In the genomic region with DNA sequence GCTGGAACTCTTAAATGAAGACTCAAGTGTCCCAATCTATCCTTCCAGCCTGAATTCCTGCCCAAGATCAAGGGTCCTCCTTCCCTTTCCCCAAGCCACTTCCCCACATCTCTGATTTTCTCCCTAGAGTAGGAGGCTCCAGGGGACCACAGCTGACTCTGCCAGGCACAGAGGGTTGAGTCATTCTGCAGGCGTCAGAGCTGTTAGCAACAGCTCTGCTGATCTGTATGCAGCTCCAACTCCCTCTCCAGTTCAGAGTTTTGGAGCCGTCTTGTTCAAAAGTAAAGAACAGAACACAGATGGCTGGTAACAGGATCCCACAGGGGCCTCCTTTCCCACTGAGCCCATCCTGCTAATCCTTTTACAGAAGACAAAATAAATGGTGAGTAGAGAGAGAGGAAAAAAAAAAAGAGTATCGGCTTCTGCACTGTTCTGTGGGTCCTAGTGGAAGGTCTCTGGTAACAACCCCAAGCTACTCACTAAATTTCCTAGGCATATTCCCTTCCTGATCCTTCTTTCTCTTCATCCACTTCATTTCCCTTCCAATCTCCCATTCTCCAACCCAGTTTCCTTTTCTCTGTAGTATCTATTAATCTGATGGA, we compare ENCODE assay signal across 2 cellular contexts.
TF ChIP-seq lines count a peak whose summit lies in the region.

No MANE protein-coding gene starts in this region.

TF ChIP-seq in HCT116, 20 proteins besides CTCF, POLR2A, EP300 and RAD21 (continued from another document):
- TF ChIP-seq, protein P1, sequence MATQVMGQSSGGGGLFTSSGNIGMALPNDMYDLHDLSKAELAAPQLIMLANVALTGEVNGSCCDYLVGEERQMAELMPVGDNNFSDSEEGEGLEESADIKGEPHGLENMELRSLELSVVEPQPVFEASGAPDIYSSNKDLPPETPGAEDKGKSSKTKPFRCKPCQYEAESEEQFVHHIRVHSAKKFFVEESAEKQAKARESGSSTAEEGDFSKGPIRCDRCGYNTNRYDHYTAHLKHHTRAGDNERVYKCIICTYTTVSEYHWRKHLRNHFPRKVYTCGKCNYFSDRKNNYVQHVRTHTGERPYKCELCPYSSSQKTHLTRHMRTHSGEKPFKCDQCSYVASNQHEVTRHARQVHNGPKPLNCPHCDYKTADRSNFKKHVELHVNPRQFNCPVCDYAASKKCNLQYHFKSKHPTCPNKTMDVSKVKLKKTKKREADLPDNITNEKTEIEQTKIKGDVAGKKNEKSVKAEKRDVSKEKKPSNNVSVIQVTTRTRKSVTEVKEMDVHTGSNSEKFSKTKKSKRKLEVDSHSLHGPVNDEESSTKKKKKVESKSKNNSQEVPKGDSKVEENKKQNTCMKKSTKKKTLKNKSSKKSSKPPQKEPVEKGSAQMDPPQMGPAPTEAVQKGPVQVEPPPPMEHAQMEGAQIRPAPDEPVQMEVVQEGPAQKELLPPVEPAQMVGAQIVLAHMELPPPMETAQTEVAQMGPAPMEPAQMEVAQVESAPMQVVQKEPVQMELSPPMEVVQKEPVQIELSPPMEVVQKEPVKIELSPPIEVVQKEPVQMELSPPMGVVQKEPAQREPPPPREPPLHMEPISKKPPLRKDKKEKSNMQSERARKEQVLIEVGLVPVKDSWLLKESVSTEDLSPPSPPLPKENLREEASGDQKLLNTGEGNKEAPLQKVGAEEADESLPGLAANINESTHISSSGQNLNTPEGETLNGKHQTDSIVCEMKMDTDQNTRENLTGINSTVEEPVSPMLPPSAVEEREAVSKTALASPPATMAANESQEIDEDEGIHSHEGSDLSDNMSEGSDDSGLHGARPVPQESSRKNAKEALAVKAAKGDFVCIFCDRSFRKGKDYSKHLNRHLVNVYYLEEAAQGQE (IDR thresholded peaks at IDR 0.05; ENCODE audit: low read depth): no peak
- TF ChIP-seq CBX3 (IDR thresholded peaks at IDR 0.05; ENCODE audit: low read depth) (no peak), EZH2phosphoT487 (IDR thresholded peaks at IDR 0.05; ENCODE audit: borderline replicate concordance) (no peak)
- TF ChIP-seq, protein P2, sequence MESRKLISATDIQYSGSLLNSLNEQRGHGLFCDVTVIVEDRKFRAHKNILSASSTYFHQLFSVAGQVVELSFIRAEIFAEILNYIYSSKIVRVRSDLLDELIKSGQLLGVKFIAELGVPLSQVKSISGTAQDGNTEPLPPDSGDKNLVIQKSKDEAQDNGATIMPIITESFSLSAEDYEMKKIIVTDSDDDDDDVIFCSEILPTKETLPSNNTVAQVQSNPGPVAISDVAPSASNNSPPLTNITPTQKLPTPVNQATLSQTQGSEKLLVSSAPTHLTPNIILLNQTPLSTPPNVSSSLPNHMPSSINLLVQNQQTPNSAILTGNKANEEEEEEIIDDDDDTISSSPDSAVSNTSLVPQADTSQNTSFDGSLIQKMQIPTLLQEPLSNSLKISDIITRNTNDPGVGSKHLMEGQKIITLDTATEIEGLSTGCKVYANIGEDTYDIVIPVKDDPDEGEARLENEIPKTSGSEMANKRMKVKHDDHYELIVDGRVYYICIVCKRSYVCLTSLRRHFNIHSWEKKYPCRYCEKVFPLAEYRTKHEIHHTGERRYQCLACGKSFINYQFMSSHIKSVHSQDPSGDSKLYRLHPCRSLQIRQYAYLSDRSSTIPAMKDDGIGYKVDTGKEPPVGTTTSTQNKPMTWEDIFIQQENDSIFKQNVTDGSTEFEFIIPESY (IDR thresholded peaks at IDR 0.05; ENCODE audit: extremely low read depth, insufficient replicate concordance, low read length): no peak
- TF ChIP-seq, protein P3, sequence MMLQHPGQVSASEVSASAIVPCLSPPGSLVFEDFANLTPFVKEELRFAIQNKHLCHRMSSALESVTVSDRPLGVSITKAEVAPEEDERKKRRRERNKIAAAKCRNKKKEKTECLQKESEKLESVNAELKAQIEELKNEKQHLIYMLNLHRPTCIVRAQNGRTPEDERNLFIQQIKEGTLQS (IDR thresholded peaks at IDR 0.05): no peak
TF ChIP-seq in HCT116: peak in this region for 0.

TF ChIP-seq in WTC11, 78 proteins besides CTCF, POLR2A, EP300 and RAD21 (continued from another document):
- TF ChIP-seq, protein P4, sequence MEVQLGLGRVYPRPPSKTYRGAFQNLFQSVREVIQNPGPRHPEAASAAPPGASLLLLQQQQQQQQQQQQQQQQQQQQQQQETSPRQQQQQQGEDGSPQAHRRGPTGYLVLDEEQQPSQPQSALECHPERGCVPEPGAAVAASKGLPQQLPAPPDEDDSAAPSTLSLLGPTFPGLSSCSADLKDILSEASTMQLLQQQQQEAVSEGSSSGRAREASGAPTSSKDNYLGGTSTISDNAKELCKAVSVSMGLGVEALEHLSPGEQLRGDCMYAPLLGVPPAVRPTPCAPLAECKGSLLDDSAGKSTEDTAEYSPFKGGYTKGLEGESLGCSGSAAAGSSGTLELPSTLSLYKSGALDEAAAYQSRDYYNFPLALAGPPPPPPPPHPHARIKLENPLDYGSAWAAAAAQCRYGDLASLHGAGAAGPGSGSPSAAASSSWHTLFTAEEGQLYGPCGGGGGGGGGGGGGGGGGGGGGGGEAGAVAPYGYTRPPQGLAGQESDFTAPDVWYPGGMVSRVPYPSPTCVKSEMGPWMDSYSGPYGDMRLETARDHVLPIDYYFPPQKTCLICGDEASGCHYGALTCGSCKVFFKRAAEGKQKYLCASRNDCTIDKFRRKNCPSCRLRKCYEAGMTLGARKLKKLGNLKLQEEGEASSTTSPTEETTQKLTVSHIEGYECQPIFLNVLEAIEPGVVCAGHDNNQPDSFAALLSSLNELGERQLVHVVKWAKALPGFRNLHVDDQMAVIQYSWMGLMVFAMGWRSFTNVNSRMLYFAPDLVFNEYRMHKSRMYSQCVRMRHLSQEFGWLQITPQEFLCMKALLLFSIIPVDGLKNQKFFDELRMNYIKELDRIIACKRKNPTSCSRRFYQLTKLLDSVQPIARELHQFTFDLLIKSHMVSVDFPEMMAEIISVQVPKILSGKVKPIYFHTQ (CRISPR knock-in tag; IDR thresholded peaks at IDR 0.05): no peak
- TF ChIP-seq SOX15 (CRISPR knock-in tag; IDR thresholded peaks at IDR 0.05) (no peak), ZNF219 (CRISPR knock-in tag; IDR thresholded peaks at IDR 0.05; ENCODE audit: borderline replicate concordance) (no peak), SP1 (CRISPR knock-in tag; conservative IDR thresholded peaks at IDR 0.05) (no peak), ZNF138 (CRISPR knock-in tag; conservative IDR thresholded peaks at IDR 0.05) (no peak), JUN (CRISPR knock-in tag; IDR thresholded peaks at IDR 0.05) (no peak), ZNF416 (CRISPR knock-in tag; IDR thresholded peaks at IDR 0.05) (no peak), GTF2I (CRISPR knock-in tag; conservative IDR thresholded peaks at IDR 0.05) (no peak), RELA (CRISPR knock-in tag; IDR thresholded peaks at IDR 0.05; ENCODE audit: borderline replicate concordance) (no peak), SMAD4 (CRISPR knock-in tag; IDR thresholded peaks at IDR 0.05) (no peak), NR2C2 (CRISPR knock-in tag; IDR thresholded peaks at IDR 0.05) (no peak)
- TF ChIP-seq, protein P5, sequence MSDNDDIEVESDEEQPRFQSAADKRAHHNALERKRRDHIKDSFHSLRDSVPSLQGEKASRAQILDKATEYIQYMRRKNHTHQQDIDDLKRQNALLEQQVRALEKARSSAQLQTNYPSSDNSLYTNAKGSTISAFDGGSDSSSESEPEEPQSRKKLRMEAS (CRISPR knock-in tag; IDR thresholded peaks at IDR 0.05): no peak
- TF ChIP-seq, protein P6, sequence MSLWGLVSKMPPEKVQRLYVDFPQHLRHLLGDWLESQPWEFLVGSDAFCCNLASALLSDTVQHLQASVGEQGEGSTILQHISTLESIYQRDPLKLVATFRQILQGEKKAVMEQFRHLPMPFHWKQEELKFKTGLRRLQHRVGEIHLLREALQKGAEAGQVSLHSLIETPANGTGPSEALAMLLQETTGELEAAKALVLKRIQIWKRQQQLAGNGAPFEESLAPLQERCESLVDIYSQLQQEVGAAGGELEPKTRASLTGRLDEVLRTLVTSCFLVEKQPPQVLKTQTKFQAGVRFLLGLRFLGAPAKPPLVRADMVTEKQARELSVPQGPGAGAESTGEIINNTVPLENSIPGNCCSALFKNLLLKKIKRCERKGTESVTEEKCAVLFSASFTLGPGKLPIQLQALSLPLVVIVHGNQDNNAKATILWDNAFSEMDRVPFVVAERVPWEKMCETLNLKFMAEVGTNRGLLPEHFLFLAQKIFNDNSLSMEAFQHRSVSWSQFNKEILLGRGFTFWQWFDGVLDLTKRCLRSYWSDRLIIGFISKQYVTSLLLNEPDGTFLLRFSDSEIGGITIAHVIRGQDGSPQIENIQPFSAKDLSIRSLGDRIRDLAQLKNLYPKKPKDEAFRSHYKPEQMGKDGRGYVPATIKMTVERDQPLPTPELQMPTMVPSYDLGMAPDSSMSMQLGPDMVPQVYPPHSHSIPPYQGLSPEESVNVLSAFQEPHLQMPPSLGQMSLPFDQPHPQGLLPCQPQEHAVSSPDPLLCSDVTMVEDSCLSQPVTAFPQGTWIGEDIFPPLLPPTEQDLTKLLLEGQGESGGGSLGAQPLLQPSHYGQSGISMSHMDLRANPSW (CRISPR knock-in tag; conservative IDR thresholded peaks at IDR 0.05; ENCODE audit: low read depth): no peak
- TF ChIP-seq, protein P7, sequence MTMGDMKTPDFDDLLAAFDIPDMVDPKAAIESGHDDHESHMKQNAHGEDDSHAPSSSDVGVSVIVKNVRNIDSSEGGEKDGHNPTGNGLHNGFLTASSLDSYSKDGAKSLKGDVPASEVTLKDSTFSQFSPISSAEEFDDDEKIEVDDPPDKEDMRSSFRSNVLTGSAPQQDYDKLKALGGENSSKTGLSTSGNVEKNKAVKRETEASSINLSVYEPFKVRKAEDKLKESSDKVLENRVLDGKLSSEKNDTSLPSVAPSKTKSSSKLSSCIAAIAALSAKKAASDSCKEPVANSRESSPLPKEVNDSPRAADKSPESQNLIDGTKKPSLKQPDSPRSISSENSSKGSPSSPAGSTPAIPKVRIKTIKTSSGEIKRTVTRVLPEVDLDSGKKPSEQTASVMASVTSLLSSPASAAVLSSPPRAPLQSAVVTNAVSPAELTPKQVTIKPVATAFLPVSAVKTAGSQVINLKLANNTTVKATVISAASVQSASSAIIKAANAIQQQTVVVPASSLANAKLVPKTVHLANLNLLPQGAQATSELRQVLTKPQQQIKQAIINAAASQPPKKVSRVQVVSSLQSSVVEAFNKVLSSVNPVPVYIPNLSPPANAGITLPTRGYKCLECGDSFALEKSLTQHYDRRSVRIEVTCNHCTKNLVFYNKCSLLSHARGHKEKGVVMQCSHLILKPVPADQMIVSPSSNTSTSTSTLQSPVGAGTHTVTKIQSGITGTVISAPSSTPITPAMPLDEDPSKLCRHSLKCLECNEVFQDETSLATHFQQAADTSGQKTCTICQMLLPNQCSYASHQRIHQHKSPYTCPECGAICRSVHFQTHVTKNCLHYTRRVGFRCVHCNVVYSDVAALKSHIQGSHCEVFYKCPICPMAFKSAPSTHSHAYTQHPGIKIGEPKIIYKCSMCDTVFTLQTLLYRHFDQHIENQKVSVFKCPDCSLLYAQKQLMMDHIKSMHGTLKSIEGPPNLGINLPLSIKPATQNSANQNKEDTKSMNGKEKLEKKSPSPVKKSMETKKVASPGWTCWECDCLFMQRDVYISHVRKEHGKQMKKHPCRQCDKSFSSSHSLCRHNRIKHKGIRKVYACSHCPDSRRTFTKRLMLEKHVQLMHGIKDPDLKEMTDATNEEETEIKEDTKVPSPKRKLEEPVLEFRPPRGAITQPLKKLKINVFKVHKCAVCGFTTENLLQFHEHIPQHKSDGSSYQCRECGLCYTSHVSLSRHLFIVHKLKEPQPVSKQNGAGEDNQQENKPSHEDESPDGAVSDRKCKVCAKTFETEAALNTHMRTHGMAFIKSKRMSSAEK (CRISPR knock-in tag; IDR thresholded peaks at IDR 0.05; ENCODE audit: borderline replicate concordance): no peak
- TF ChIP-seq, protein P8, sequence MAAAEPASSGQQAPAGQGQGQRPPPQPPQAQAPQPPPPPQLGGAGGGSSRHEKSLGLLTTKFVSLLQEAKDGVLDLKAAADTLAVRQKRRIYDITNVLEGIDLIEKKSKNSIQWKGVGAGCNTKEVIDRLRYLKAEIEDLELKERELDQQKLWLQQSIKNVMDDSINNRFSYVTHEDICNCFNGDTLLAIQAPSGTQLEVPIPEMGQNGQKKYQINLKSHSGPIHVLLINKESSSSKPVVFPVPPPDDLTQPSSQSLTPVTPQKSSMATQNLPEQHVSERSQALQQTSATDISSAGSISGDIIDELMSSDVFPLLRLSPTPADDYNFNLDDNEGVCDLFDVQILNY (CRISPR knock-in tag; IDR thresholded peaks at IDR 0.05): no peak
TF ChIP-seq in WTC11: peak in this region for 0.
